26 cellular contexts compared by ENCODE assay signal in genomic region chr1:231561663-231562383, GRCh38.
"Had no signal": no experiment of that assay in that cellular context is flagged by ENCODE, and none has a peak within 500 bp of the region (broad histone marks: within the 10 kb centered on the region; RNA-seq: fewer than 3 reads in every experiment).

No MANE protein-coding gene starts in this region.

- DNase-seq: cerebellar nuclear complex; dorsolateral prefrontal cortex; effector CD4-positive, alpha-beta T cell; foreskin fibroblast; heart left ventricle; islet precursor cell; left lung; mesenchymal stem cell; naive thymus-derived CD4-positive, alpha-beta T cell; nucleus accumbens; ovary; right lobe of liver; stimulated activated CD4-positive, alpha-beta T cell treated with anti-CD3 and anti-CD28 coated beads, Interleukin-12 subunit alpha, Interleukin-12 subunit beta, amount 100 ng/mL, for 4 hours; stimulated activated CD4-positive, alpha-beta T cell treated with anti-CD3 and anti-CD28 coated beads, Interleukin-1b, Interleukin-23, amount 100 ng/mL, for 48 hours; stimulated activated CD4-positive, alpha-beta T cell treated with anti-CD3 and anti-CD28 coated beads, Interleukin-4, amount 100 ng/mL, for 1 hour; stimulated activated CD8-positive, alpha-beta memory T cell treated with anti-CD3 and anti-CD28 coated beads, Interleukin-4, amount 100 ng/mL, for 48 hours; stimulated activated naive CD4-positive, alpha-beta T cell; stimulated activated naive CD8-positive, alpha-beta T cell treated with anti-CD3 and anti-CD28 coated beads, Interleukin-15, amount 100 ng/mL, for 72 hours; transverse colon had no signal

- ATAC-seq: esophagus mucosa; gastroesophageal sphincter; heart left ventricle; left lung; naive thymus-derived CD4-positive, alpha-beta T cell; right lobe of liver; stimulated activated naive CD8-positive, alpha-beta T cell treated with anti-CD3 and anti-CD28 coated beads, Interleukin-15, amount 100 ng/mL, for 72 hours had no signal

- H3K4me1 ChIP-seq: neural progenitor cell, right lobe of liver, suprapubic skin had no signal

- H3K27me3 ChIP-seq: dorsolateral prefrontal cortex, gastroesophageal sphincter, heart left ventricle, hepatocyte, left lung, neural progenitor cell, ovary, right lobe of liver, suprapubic skin, transverse colon had no signal

- H3K27ac ChIP-seq: dorsolateral prefrontal cortex, epithelial cell of prostate, gastroesophageal sphincter, heart left ventricle, hepatocyte, neural progenitor cell, ovary, right lobe of liver, suprapubic skin, transverse colon had no signal

- H3K36me3 ChIP-seq: ovary had no signal

- H3K9me3 ChIP-seq: gastroesophageal sphincter, heart left ventricle, left lung, ovary, right lobe of liver, suprapubic skin, transverse colon had no signal

- H3K4me3 ChIP-seq: dorsolateral prefrontal cortex, gastroesophageal sphincter, heart left ventricle, hepatocyte, left lung, neural progenitor cell, ovary, right lobe of liver, smooth muscle cell, suprapubic skin, transverse colon had no signal
